Comparison of ENCODE assay signal across 13 cellular contexts in the genomic region with DNA sequence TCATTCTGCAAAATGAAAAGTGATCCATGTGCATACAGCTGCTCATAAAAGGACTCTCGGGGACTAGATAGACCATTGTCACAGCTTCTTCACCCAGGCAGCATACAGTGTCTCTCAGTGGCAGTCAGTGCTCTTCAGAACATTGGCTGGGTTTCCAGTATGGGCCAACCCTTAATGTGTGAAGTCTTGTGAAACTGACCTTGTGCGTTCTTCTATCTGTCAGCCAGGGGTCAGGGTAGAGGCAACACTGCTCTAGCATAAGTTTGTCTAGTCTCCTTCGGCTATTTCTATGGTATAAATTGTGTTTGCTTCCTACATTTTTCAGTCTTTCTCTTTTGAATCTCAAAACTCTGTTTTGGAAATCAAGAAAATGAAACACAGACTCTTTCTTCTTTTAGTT. TPM values are rescaled to one million over a fixed set of nuclear protein-coding genes. Genes with fewer than 3 reads are reported as not detected.
DNase-seq lines count a peak whose midpoint lies in the region; TF ChIP-seq lines count a peak whose summit lies in the region.
"Had no signal": no experiment of that assay in that cellular context is flagged by ENCODE, and none has a peak within 500 bp of the region (broad histone marks: within the 10 kb centered on the region; RNA-seq: fewer than 3 reads in every experiment).

No MANE protein-coding gene starts in this region.

- H3K4me1 ChIP-seq in testis (no peaks in the 10 kb centered on the region), stomach (no peaks in the 10 kb centered on the region)
- H3K4me1 ChIP-seq: tibial nerve had no signal

- 73 to 85% methylated on average over 3 of the region's 3 CpGs for WGBS in testis, 2 donors
- 81 to 96% (median 90%) methylated on average over 3 of the region's 3 CpGs for WGBS in stomach, 5 donors

- TF ChIP-seq EP300 in stomach (IDR thresholded peaks at IDR 0.05): no peak

- H3K4me3 ChIP-seq in epithelial cell of esophagus (ENCODE audit: low read length) (no peak overlapping the region), testis (no peak overlapping the region), stomach (no peak overlapping the region)
- H3K4me3 ChIP-seq: lung, tibial nerve had no signal

- H3K9me3 ChIP-seq in testis (no peaks in the 10 kb centered on the region), stomach (no peaks in the 10 kb centered on the region)
- H3K9me3 ChIP-seq: tibial nerve had no signal

- H3K27me3 ChIP-seq in testis (no peaks in the 10 kb centered on the region), stomach (no peaks in the 10 kb centered on the region)
- H3K27me3 ChIP-seq: tibial nerve had no signal

- TF ChIP-seq CTCF in LNCAP (IDR thresholded peaks at IDR 0.05) (peak; percentile 34; the same call in 1 of the 2 replicates), epithelial cell of esophagus (IDR thresholded peaks at IDR 0.05; ENCODE audit: insufficient read depth, low read depth, low read length, missing control alignments) (peak; percentile 30), testis (IDR thresholded peaks at IDR 0.05) (peak in 1 of 3 experiments; percentile 10), stomach (IDR thresholded peaks at IDR 0.05) (no peak)

- H3K36me3 ChIP-seq in testis (ENCODE audit: low read depth, missing control alignments) (no peaks in the 10 kb centered on the region), stomach (no peaks in the 10 kb centered on the region)
- H3K36me3 ChIP-seq: tibial nerve had no signal

- intact Hi-C loops in testis (cut with DNase I; ENCODE audit: low total_unique reads) (no loop called here), stomach (cut with DNase I; ENCODE audit: low total_unique reads) (no loop called here)

- DNase-seq in NCI-H526 (lab: John Stamatoyannopoulos, UW): peak; percentile 6 to 24
- DNase-seq in NCI-H526 treated with DMSO at 0.1 percent for 48 hours (lab: John Stamatoyannopoulos, UW): no peak
- peak; percentile 29 for DNase-seq in epithelial cell of esophagus (ENCODE audit: low read depth)
- peak; percentile 25 for DNase-seq in testis
- DNase-seq in activated CD4-positive, alpha-beta T cell treated with anti-CD3 and anti-CD28 coated beads for 4 hours: no peak
- DNase-seq in activated CD8-positive, alpha-beta memory T cell treated with anti-CD3 and anti-CD28 coated beads, Interleukin-2, amount 50 U/mL, for 48 hours: no peak
- no peak for DNase-seq in stomach

- H3K27ac ChIP-seq in testis (no peak overlapping the region), stomach (no peak overlapping the region)
- H3K27ac ChIP-seq: tibial nerve had no signal

- TF ChIP-seq POLR2A in testis (IDR thresholded peaks at IDR 0.05) (no peak), stomach (IDR thresholded peaks at IDR 0.05) (no peak)

RNA-seq across cellular contexts. Expression of a gene that starts 37.0 kb away (rescaled TPM):
- total RNA-seq in testis (not detected), stomach (10 to 100 TPM in 1 of 5 donors, under 1 TPM in 1, not detected in 3; 0.92 to 21.7 TPM)
- polyA plus RNA-seq in testis (ENCODE audit: insufficient read depth, low read depth, low replicate concordance) (not detected), stomach (1 to 10 TPM in 1 of 3 donors, under 1 TPM in 1, not detected in 1; 0.70 to 1.6 TPM)
- total RNA-seq: dermis microvascular lymphatic vessel endothelial cell, RPMI7951, tibial nerve had no signal
- polyA plus RNA-seq: AG04450 had no signal

Comparison
In these comparisons a context has a peak if more than half of its experiments do, and no peak if none do; other contexts are left out.
1. DNase-seq: peak in NCI-H526 (2 of 2), epithelial cell of esophagus (single experiment) and testis (single experiment); none in NCI-H526 treated with DMSO at 0.1 percent for 48 hours (single experiment), activated CD4-positive, alpha-beta T cell treated with anti-CD3 and anti-CD28 coated beads for 4 hours (0 of 2), activated CD8-positive, alpha-beta memory T cell treated with anti-CD3 and anti-CD28 coated beads, Interleukin-2, amount 50 U/mL, for 48 hours (single experiment) and stomach (single experiment).
2. CTCF ChIP-seq: peak in LNCAP (single experiment) and epithelial cell of esophagus (single experiment); none in stomach (0 of 7).